In genomic region chr3:52298147-52299098, GRCh38 we compare ENCODE assay signal across 18 cellular contexts. TPM values are rescaled to one million over a fixed set of nuclear protein-coding genes. Genes with fewer than 3 reads are reported as not detected.
DNase-seq lines count a peak whose midpoint lies in the region; ATAC-seq, FAIRE-seq and TF ChIP-seq lines count a peak whose summit lies in the region.
"Had no signal": no experiment of that assay in that cellular context is flagged by ENCODE, and none has a peak within 500 bp of the region (broad histone marks: within the 10 kb centered on the region; RNA-seq: fewer than 3 reads in every experiment).

No MANE protein-coding gene starts in this region.

- H3K9ac ChIP-seq in IMR-90 (ENCODE audit: low read depth, low read length) (no peak overlapping the region), kidney (ENCODE audit: low read length in 2 of 2) (no peak overlapping the region)

- no peak overlapping the region for H2BK15ac ChIP-seq in IMR-90 (ENCODE audit: low read depth, low read length)

- H3K4me3 ChIP-seq in IMR-90 (ENCODE audit: insufficient read depth, low read depth, low read length) (no peak overlapping the region), retinal pigment epithelial cell (ENCODE audit: low read length) (peak overlapping the region; percentile 32), kidney (ENCODE audit: low read length in 2 of 2) (no peak overlapping the region)
- H3K4me3 ChIP-seq: left lung, spleen had no signal

- no peak overlapping the region for H2BK120ac ChIP-seq in IMR-90 (ENCODE audit: low read depth, low read length)

- H2BK5ac ChIP-seq in IMR-90 (ENCODE audit: low read depth, low read length, poor library complexity, severe bottlenecking), result no peak overlapping the region

- H2BK20ac ChIP-seq in IMR-90 (ENCODE audit: low read depth, low read length), result no peak overlapping the region

- peaks cover 11% of the 10 kb centered on the region for H3K4me1 ChIP-seq in IMR-90 (ENCODE audit: control insufficient read depth, insufficient read depth, low read length)
- H3K4me1 ChIP-seq in kidney (ENCODE audit: control insufficient read depth in 1 of 2, insufficient read depth in 1 of 2, low read depth in 1 of 2, low read length in 2 of 2), result peaks cover 0 to 7% of the 10 kb centered on the region in 2 donors

- H3K4me2 ChIP-seq in IMR-90 (ENCODE audit: low read depth, low read length), result no peak overlapping the region

- H4K5ac ChIP-seq in IMR-90 (ENCODE audit: low read depth, low read length), result no peak overlapping the region

- dilution Hi-C loops in IMR-90 (cut with HindIII; ENCODE audit: low sequenced_read_pairs, unreplicated experiment), result no loop called here

- H3K9me3 ChIP-seq in IMR-90 (ENCODE audit: control insufficient read depth, insufficient read depth, low read length), result no peaks in the 10 kb centered on the region
- H3K9me3 ChIP-seq in kidney (ENCODE audit: control insufficient read depth in 1 of 2, low read length in 2 of 2), result no peaks in the 10 kb centered on the region
- H3K9me3 ChIP-seq: left lung, spleen had no signal

- ATAC-seq in IMR-90 (ENCODE audit: low read depth) (no peak), HG03432 (IDR thresholded peaks at IDR 0.05; ENCODE audit: unreplicated experiment) (no peak), GM18520 (IDR thresholded peaks at IDR 0.05; ENCODE audit: unreplicated experiment) (no peak)
- ATAC-seq: natural killer cell had no signal

- peaks cover 4% of the 10 kb centered on the region for H3K9me1 ChIP-seq in IMR-90 (ENCODE audit: insufficient read depth, low read length)

- no peak for FAIRE-seq in kidney (lab: Jason Lieb, UNC)
- FAIRE-seq: frontal cortex, GM18507, H54 had no signal

- DNase-seq in IMR-90 (no peak), astrocyte of the hippocampus (ENCODE audit: low read depth, low spot score) (peak; percentile 77), left kidney (ENCODE audit: low read depth, low spot score) (peak; percentile 92), retinal pigment epithelial cell (ENCODE audit: low read depth) (no peak), DMS53 treated with DMSO at 0.1 percent for 48 hours (lab: John Stamatoyannopoulos, UW; ENCODE audit: unreplicated experiment) (no peak), kidney (no peak)
- DNase-seq: activated CD4-positive, alpha-beta T cell treated with anti-CD3 and anti-CD28 coated beads, Interleukin-2, amount 10 ng/mL, durations not matched to agents 7 days and 5 days; natural killer cell; NCI-H1048; NCI-H510A; spleen; T-helper 9 cell had no signal

- H3K56ac ChIP-seq in IMR-90 (ENCODE audit: extremely low read depth, insufficient read depth, low read length), result no peak overlapping the region

- TF ChIP-seq CTCF in IMR-90 (conservative IDR thresholded peaks at IDR 0.05; ENCODE audit: low read depth, low read length) (no peak), retinal pigment epithelial cell (conservative IDR thresholded peaks at IDR 0.05; ENCODE audit: low read depth, low read length) (peak; percentile 24), kidney (IDR thresholded peaks at IDR 0.05; ENCODE audit: borderline replicate concordance, extremely low read depth, insufficient read depth) (no peak)

- H3K14ac ChIP-seq in IMR-90 (replicated peaks; ENCODE audit: low read depth, low read length), result no peak overlapping the region

- H2AK5ac ChIP-seq in IMR-90 (ENCODE audit: low read depth, low read length), result 0 out of 2 replicates have a peak overlapping the region, but pooled peaks have one; percentile 10

- H2AFZ ChIP-seq in IMR-90 (replicated peaks; ENCODE audit: low read length, poor library complexity), result no peak overlapping the region

- intact Hi-C loops in IMR-90 (cut with micrococcal nuclease) (no loop called here), kidney (cut with DNase I) (no loop called here)

- no peaks in the 10 kb centered on the region for H3K36me3 ChIP-seq in IMR-90 (ENCODE audit: control insufficient read depth, insufficient read depth, low read length)
- peaks cover 0 to 3% of the 10 kb centered on the region in 2 donors for H3K36me3 ChIP-seq in kidney (ENCODE audit: control insufficient read depth in 1 of 2, insufficient read depth in 2 of 2, low read length in 2 of 2)

- H2AK9ac ChIP-seq in IMR-90 (replicated peaks; ENCODE audit: low read depth, low read length, poor library complexity), result no peak overlapping the region

- 32% methylated on average over 8 of the region's 17 CpGs; no CpG with 5 or more reads in 1 of the 2 experiments for WGBS in IMR-90 (ENCODE audit: extremely low coverage in 2 of 2, insufficient read length in 1 of 2), 2 experiments

- H3K27ac ChIP-seq in IMR-90 (ENCODE audit: insufficient read depth, low read length) (no peak overlapping the region), kidney (ENCODE audit: low read depth in 2 of 2, low read length in 2 of 2) (no peak overlapping the region)
- H3K27ac ChIP-seq: left lung, spleen had no signal

- CTCF ChIA-PET in IMR-90 (lab: Yijun Ruan, JAX), result interaction anchor here (0.6 to 1.3 kb wide), 2 partner anchors 41 to 335 kb away, joined by 4 to 6 read pairs; no protein-coding TSS in a partner anchor

- H3K23ac ChIP-seq in IMR-90 (ENCODE audit: low read depth, low read length), result no peak overlapping the region

- H4K91ac ChIP-seq in IMR-90 (ENCODE audit: insufficient read depth, low read depth, low read length), result no peak overlapping the region

- no peak for TF ChIP-seq RAD21 in IMR-90 (IDR thresholded peaks at IDR 0.05; ENCODE audit: low read length)

- POLR2A ChIA-PET in IMR-90 (lab: Charles Lee; ENCODE audit: unreplicated experiment), result no interaction called here

- H3K27me3 ChIP-seq in IMR-90 (ENCODE audit: control insufficient read depth, insufficient read depth, low read length), result no peaks in the 10 kb centered on the region; the same call in 1 of the 2 replicates
- H3K27me3 ChIP-seq: left lung, spleen had no signal

- H3K4ac ChIP-seq in IMR-90 (ENCODE audit: low read depth, low read length), result no peak overlapping the region

- no peak overlapping the region for H3K18ac ChIP-seq in IMR-90 (ENCODE audit: low read depth, low read length)

- H4K20me1 ChIP-seq in IMR-90 (ENCODE audit: insufficient read depth, low read length), result no peaks in the 10 kb centered on the region; the same call in 1 of the 2 replicates

- no TSS peak for BruUV-seq in IMR-90 (replicated peaks; lab: Mats Ljungman, UMichigan)

- in situ Hi-C loops in IMR-90 (cut with MboI; ENCODE audit: low sequenced_read_pairs), result no loop called here

- no peak for TF ChIP-seq POLR2A in IMR-90 (IDR thresholded peaks at IDR 0.05; ENCODE audit: low read depth, low read length)

- H3K79me1 ChIP-seq in IMR-90 (ENCODE audit: low read depth in 1 of 2, low read length in 2 of 2), result no peaks in the 10 kb centered on the region

- no peak overlapping the region for H4K8ac ChIP-seq in IMR-90 (ENCODE audit: low read depth in 2 of 2, low read length in 2 of 2)

TF ChIP-seq in IMR-90, 13 proteins besides CTCF, POLR2A, EP300 and RAD21:
- TF ChIP-seq MAZ (IDR thresholded peaks at IDR 0.05; ENCODE audit: borderline replicate concordance, low read depth, low read length) (peak; percentile 57; the same call in 1 of the 2 replicates), MXI1 (IDR thresholded peaks at IDR 0.05; ENCODE audit: borderline replicate concordance, low read depth, low read length) (no peak)

RNA-seq across cellular contexts. Expression of gene GLYCTK, which starts 10.8 kb away (rescaled TPM):
- total RNA-seq in IMR-90 (2012; rRNA removed) (6.4 and 6.8 TPM in 2 replicates), kidney (30.7 TPM)
- polyA plus RNA-seq in IMR-90 (2012; rRNA removed) (13.9 and 15.6 TPM in 2 replicates), kidney (ENCODE audit: insufficient read depth, low read depth, low replicate concordance) (50.2 TPM)
- 5.2 and 10.8 TPM in 2 replicates for polyA plus RNA-seq in IMR-90 (2012; cell fraction: cytosol; rRNA removed)
- polyA plus RNA-seq in IMR-90 (2012; cell fraction: nucleus; rRNA removed; ENCODE audit: low replicate concordance), result 29.1 and 86.5 TPM in 2 replicates

RNA-seq across cellular contexts. Expression of gene DNAH1, which starts 17.7 kb away (rescaled TPM):
- 1.7 and 2.0 TPM in 2 replicates for total RNA-seq in IMR-90 (2012; rRNA removed)
- polyA plus RNA-seq in IMR-90 (2012; rRNA removed), result 3.8 and 4.0 TPM in 2 replicates
- 0.44 and 2.1 TPM in 2 replicates for polyA plus RNA-seq in IMR-90 (2012; cell fraction: cytosol; rRNA removed)
- 29.2 and 39.2 TPM in 2 replicates for polyA plus RNA-seq in IMR-90 (2012; cell fraction: nucleus; rRNA removed; ENCODE audit: low replicate concordance)
- 12.1 TPM for total RNA-seq in kidney
- 1.7 TPM for polyA plus RNA-seq in kidney (ENCODE audit: insufficient read depth, low read depth, low replicate concordance)

RNA-seq across cellular contexts. Expression of gene WDR82, which starts 20.0 kb away (rescaled TPM):
- total RNA-seq in IMR-90 (2012; rRNA removed) (65.3 and 68.1 TPM in 2 replicates), kidney (75.8 TPM)
- polyA plus RNA-seq in IMR-90 (2012; rRNA removed) (30.9 and 38.1 TPM in 2 replicates), kidney (ENCODE audit: insufficient read depth, low read depth, low replicate concordance) (20.9 TPM)
- polyA plus RNA-seq in IMR-90 (2012; cell fraction: cytosol; rRNA removed), result 11.6 and 13.7 TPM in 2 replicates
- polyA plus RNA-seq in IMR-90 (2012; cell fraction: nucleus; rRNA removed; ENCODE audit: low replicate concordance), result 4.1 and 16.9 TPM in 2 replicates

RNA-seq across cellular contexts. Expression of gene PPM1M, which starts 52.9 kb away (rescaled TPM):
- total RNA-seq in IMR-90 (2012; rRNA removed), result 12.2 and 13.1 TPM in 2 replicates
- polyA plus RNA-seq in IMR-90 (2012; rRNA removed), result 15.4 and 18.1 TPM in 2 replicates
- polyA plus RNA-seq in IMR-90 (2012; cell fraction: cytosol; rRNA removed), result 12.1 and 14.9 TPM in 2 replicates
- polyA plus RNA-seq in IMR-90 (2012; cell fraction: nucleus; rRNA removed; ENCODE audit: low replicate concordance), result 51.7 and 53.1 TPM in 2 replicates
- 32.5 TPM for total RNA-seq in kidney
- 23.2 TPM for polyA plus RNA-seq in kidney (ENCODE audit: insufficient read depth, low read depth, low replicate concordance)

RNA-seq across cellular contexts. Expression of gene TWF2, which starts 59.5 kb away (rescaled TPM):
- total RNA-seq in IMR-90 (2012; rRNA removed) (105 and 111 TPM in 2 replicates), kidney (59.9 TPM)
- polyA plus RNA-seq in IMR-90 (2012; rRNA removed) (145 and 158 TPM in 2 replicates), kidney (ENCODE audit: insufficient read depth, low read depth, low replicate concordance) (44.0 TPM)
- polyA plus RNA-seq in IMR-90 (2012; cell fraction: cytosol; rRNA removed), result 165 and 194 TPM in 2 replicates
- polyA plus RNA-seq in IMR-90 (2012; cell fraction: nucleus; rRNA removed; ENCODE audit: low replicate concordance), result 62.0 and 123 TPM in 2 replicates

Comparison
In these comparisons a context has a peak if more than half of its experiments do, and no peak if none do; other contexts are left out.
1. DNase-seq: peak in astrocyte of the hippocampus (single experiment) and left kidney (single experiment); none in IMR-90 (single experiment), retinal pigment epithelial cell (single experiment), DMS53 treated with DMSO at 0.1 percent for 48 hours (single experiment) and kidney (single experiment).